18 cellular contexts compared by ENCODE assay signal in genomic region chr20:24657211-24657610, GRCh38.
DNase-seq lines count a peak whose midpoint lies in the region; ATAC-seq and TF ChIP-seq lines count a peak whose summit lies in the region.
"Had no signal": no experiment of that assay in that cellular context is flagged by ENCODE, and none has a peak within 500 bp of the region (broad histone marks: within the 10 kb centered on the region; RNA-seq: fewer than 3 reads in every experiment).

No MANE protein-coding gene starts in this region.

- in situ Hi-C loops in GM23248 (cut with MboI), result no loop called here

- DNase-seq in GM23248 (peak; percentile 14), RPMI7951 (ENCODE audit: low read depth) (peak; percentile 83), fibroblast of the aortic adventitia (ENCODE audit: low read depth) (peak; percentile 40), NCI-H524 treated with DMSO at 0.1 percent for 48 hours (lab: John Stamatoyannopoulos, UW) (no peak), coronary artery (ENCODE audit: low spot score) (no peak)
- DNase-seq: activated gamma-delta T cell; CD4-positive, alpha-beta T cell; endodermal cell; PC-9; psoas muscle; stimulated activated CD4-positive, alpha-beta T cell treated with anti-CD3 and anti-CD28 coated beads, Interleukin-1b, Interleukin-23, amount 100 ng/mL, for 48 hours; transverse colon; WERI-Rb-1 had no signal

- H3K9me3 ChIP-seq in GM23248 (ENCODE audit: low read depth), result no peaks in the 10 kb centered on the region
- no peaks in the 10 kb centered on the region for H3K9me3 ChIP-seq in skeletal muscle satellite cell (replicated peaks; ENCODE audit: low read length)
- H3K9me3 ChIP-seq: breast epithelium, gastroesophageal sphincter, psoas muscle, transverse colon had no signal

- H3K9ac ChIP-seq in GM23248, result no peak overlapping the region
- H3K9ac ChIP-seq in skeletal muscle satellite cell (ENCODE audit: low read depth, low read length), result no peak overlapping the region

- ATAC-seq in HG03469 (IDR thresholded peaks at IDR 0.05; ENCODE audit: unreplicated experiment) (no peak), HG03521 (IDR thresholded peaks at IDR 0.05; ENCODE audit: unreplicated experiment) (no peak)
- ATAC-seq: gastroesophageal sphincter, psoas muscle had no signal

- H4K20me1 ChIP-seq in GM23248 (ENCODE audit: insufficient read depth), result no peaks in the 10 kb centered on the region

- H3F3A ChIP-seq in GM23248 (ENCODE audit: insufficient read depth), result peaks cover 8% of the 10 kb centered on the region; the same call in 1 of the 2 replicates

- H3K27ac ChIP-seq in GM23248 (no peak overlapping the region), coronary artery (no peak overlapping the region)
- H3K27ac ChIP-seq: breast epithelium, gastroesophageal sphincter, PC-9, psoas muscle, transverse colon, WERI-Rb-1 had no signal

- H3K27me3 ChIP-seq in GM23248 (replicated peaks; ENCODE audit: insufficient read depth) (no peaks in the 10 kb centered on the region), skeletal muscle satellite cell (ENCODE audit: control insufficient read depth, insufficient read depth, low read length) (peaks cover 7% of the 10 kb centered on the region)
- H3K27me3 ChIP-seq: gastroesophageal sphincter, transverse colon had no signal

- no peaks in the 10 kb centered on the region for H3K9me2 ChIP-seq in GM23248 (ENCODE audit: insufficient read depth)

- H3K4me2 ChIP-seq in GM23248 (ENCODE audit: unreplicated experiment), result no peak overlapping the region
- peak overlapping the region; percentile 48 for H3K4me2 ChIP-seq in skeletal muscle satellite cell (ENCODE audit: low read length)
- H3K4me2 ChIP-seq: PC-9 had no signal

- H3K4me3 ChIP-seq in GM23248, result no peak overlapping the region
- H3K4me3 ChIP-seq in fibroblast of the aortic adventitia (ENCODE audit: low read depth, low read length), result no peak overlapping the region
- no peak overlapping the region for H3K4me3 ChIP-seq in skeletal muscle satellite cell (ENCODE audit: low read length)
- H3K4me3 ChIP-seq in coronary artery, result no peak overlapping the region
- H3K4me3 ChIP-seq: breast epithelium, gastroesophageal sphincter, PC-9, psoas muscle, transverse colon had no signal

- H2AFZ ChIP-seq in GM23248, result no peak overlapping the region
- H2AFZ ChIP-seq: PC-9 had no signal

- H3K4me1 ChIP-seq in GM23248 (ENCODE audit: insufficient read depth) (peaks cover 18% of the 10 kb centered on the region), skeletal muscle satellite cell (ENCODE audit: control insufficient read depth, insufficient read depth, low read length) (peaks cover 52% of the 10 kb centered on the region)
- H3K4me1 ChIP-seq: breast epithelium, gastroesophageal sphincter, psoas muscle, transverse colon had no signal

- WGBS in GM23248 (ENCODE audit: low coverage in 1 of 2, low lambda C conversion rate in 2 of 2, missing lambda C conversion rate in 2 of 2), 2 experiments, result 87 to 91% methylated on average over 8 of the region's 8 CpGs

- H3K36me3 ChIP-seq in GM23248 (ENCODE audit: low read depth) (no peaks in the 10 kb centered on the region), skeletal muscle satellite cell (ENCODE audit: insufficient read depth, low read length) (no peaks in the 10 kb centered on the region)
- H3K36me3 ChIP-seq: breast epithelium, gastroesophageal sphincter, transverse colon, WERI-Rb-1 had no signal

- TF ChIP-seq CTCF in fibroblast of the aortic adventitia (IDR thresholded peaks at IDR 0.05; ENCODE audit: insufficient read depth, low read length), result peak; percentile 37
- TF ChIP-seq CTCF in coronary artery (IDR thresholded peaks at IDR 0.05), result no peak

- H3K79me2 ChIP-seq in GM23248 (ENCODE audit: insufficient read depth), result no peaks in the 10 kb centered on the region

Comparison
In these comparisons a context has a peak if more than half of its experiments do, and no peak if none do; other contexts are left out.
1. DNase-seq: peak in GM23248 (single experiment), RPMI7951 (single experiment) and fibroblast of the aortic adventitia (single experiment); none in NCI-H524 treated with DMSO at 0.1 percent for 48 hours (single experiment) and coronary artery (single experiment).